Comparison of ENCODE assay signal across 1 cellular context in genomic region chr2:158984554-158985207, GRCh38.
TF ChIP-seq lines count a peak whose summit lies in the region.

No MANE protein-coding gene starts in this region.

TF ChIP-seq in GM23338, 12 proteins besides CTCF, POLR2A, EP300 and RAD21:
- TF ChIP-seq, protein P1, sequence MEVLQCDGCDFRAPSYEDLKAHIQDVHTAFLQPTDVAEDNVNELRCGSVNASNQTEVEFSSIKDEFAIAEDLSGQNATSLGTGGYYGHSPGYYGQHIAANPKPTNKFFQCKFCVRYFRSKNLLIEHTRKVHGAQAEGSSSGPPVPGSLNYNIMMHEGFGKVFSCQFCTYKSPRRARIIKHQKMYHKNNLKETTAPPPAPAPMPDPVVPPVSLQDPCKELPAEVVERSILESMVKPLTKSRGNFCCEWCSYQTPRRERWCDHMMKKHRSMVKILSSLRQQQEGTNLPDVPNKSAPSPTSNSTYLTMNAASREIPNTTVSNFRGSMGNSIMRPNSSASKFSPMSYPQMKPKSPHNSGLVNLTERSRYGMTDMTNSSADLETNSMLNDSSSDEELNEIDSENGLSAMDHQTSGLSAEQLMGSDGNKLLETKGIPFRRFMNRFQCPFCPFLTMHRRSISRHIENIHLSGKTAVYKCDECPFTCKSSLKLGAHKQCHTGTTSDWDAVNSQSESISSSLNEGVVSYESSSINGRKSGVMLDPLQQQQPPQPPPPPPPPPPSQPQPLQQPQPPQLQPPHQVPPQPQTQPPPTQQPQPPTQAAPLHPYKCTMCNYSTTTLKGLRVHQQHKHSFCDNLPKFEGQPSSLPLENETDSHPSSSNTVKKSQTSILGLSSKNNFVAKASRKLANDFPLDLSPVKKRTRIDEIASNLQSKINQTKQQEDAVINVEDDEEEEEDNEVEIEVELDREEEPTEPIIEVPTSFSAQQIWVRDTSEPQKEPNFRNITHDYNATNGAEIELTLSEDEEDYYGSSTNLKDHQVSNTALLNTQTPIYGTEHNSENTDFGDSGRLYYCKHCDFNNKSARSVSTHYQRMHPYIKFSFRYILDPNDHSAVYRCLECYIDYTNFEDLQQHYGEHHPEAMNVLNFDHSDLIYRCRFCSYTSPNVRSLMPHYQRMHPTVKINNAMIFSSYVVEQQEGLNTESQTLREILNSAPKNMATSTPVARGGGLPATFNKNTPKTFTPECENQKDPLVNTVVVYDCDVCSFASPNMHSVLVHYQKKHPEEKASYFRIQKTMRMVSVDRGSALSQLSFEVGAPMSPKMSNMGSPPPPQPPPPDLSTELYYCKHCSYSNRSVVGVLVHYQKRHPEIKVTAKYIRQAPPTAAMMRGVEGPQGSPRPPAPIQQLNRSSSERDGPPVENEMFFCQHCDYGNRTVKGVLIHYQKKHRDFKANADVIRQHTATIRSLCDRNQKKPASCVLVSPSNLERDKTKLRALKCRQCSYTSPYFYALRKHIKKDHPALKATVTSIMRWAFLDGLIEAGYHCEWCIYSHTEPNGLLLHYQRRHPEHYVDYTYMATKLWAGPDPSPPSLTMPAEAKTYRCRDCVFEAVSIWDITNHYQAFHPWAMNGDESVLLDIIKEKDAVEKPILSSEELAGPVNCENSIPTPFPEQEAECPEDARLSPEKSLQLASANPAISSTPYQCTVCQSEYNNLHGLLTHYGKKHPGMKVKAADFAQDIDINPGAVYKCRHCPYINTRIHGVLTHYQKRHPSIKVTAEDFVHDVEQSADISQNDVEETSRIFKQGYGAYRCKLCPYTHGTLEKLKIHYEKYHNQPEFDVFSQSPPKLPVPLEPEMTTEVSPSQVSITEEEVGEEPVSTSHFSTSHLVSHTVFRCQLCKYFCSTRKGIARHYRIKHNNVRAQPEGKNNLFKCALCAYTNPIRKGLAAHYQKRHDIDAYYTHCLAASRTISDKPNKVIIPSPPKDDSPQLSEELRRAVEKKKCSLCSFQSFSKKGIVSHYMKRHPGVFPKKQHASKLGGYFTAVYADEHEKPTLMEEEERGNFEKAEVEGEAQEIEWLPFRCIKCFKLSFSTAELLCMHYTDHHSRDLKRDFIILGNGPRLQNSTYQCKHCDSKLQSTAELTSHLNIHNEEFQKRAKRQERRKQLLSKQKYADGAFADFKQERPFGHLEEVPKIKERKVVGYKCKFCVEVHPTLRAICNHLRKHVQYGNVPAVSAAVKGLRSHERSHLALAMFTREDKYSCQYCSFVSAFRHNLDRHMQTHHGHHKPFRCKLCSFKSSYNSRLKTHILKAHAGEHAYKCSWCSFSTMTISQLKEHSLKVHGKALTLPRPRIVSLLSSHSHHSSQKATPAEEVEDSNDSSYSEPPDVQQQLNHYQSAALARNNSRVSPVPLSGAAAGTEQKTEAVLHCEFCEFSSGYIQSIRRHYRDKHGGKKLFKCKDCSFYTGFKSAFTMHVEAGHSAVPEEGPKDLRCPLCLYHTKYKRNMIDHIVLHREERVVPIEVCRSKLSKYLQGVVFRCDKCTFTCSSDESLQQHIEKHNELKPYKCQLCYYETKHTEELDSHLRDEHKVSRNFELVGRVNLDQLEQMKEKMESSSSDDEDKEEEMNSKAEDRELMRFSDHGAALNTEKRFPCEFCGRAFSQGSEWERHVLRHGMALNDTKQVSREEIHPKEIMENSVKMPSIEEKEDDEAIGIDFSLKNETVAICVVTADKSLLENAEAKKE (CRISPR knock-in tag; IDR thresholded peaks at IDR 0.05), result no peak
- no peak for TF ChIP-seq EZH2 (IDR thresholded peaks at IDR 0.05; ENCODE audit: low read depth, unreplicated experiment)
- TF ChIP-seq, protein P2, sequence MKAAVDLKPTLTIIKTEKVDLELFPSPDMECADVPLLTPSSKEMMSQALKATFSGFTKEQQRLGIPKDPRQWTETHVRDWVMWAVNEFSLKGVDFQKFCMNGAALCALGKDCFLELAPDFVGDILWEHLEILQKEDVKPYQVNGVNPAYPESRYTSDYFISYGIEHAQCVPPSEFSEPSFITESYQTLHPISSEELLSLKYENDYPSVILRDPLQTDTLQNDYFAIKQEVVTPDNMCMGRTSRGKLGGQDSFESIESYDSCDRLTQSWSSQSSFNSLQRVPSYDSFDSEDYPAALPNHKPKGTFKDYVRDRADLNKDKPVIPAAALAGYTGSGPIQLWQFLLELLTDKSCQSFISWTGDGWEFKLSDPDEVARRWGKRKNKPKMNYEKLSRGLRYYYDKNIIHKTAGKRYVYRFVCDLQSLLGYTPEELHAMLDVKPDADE (IDR thresholded peaks at IDR 0.05), result no peak
- TF ChIP-seq JUNB (IDR thresholded peaks at IDR 0.05; ENCODE audit: unreplicated experiment), result no peak
- TF ChIP-seq EZH2phosphoT487 (IDR thresholded peaks at IDR 0.05; ENCODE audit: unreplicated experiment), result no peak
- TF ChIP-seq, protein P3, sequence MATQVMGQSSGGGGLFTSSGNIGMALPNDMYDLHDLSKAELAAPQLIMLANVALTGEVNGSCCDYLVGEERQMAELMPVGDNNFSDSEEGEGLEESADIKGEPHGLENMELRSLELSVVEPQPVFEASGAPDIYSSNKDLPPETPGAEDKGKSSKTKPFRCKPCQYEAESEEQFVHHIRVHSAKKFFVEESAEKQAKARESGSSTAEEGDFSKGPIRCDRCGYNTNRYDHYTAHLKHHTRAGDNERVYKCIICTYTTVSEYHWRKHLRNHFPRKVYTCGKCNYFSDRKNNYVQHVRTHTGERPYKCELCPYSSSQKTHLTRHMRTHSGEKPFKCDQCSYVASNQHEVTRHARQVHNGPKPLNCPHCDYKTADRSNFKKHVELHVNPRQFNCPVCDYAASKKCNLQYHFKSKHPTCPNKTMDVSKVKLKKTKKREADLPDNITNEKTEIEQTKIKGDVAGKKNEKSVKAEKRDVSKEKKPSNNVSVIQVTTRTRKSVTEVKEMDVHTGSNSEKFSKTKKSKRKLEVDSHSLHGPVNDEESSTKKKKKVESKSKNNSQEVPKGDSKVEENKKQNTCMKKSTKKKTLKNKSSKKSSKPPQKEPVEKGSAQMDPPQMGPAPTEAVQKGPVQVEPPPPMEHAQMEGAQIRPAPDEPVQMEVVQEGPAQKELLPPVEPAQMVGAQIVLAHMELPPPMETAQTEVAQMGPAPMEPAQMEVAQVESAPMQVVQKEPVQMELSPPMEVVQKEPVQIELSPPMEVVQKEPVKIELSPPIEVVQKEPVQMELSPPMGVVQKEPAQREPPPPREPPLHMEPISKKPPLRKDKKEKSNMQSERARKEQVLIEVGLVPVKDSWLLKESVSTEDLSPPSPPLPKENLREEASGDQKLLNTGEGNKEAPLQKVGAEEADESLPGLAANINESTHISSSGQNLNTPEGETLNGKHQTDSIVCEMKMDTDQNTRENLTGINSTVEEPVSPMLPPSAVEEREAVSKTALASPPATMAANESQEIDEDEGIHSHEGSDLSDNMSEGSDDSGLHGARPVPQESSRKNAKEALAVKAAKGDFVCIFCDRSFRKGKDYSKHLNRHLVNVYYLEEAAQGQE (IDR thresholded peaks at IDR 0.05; ENCODE audit: unreplicated experiment), result no peak
- no peak for TF ChIP-seq STAT1 (IDR thresholded peaks at IDR 0.05; ENCODE audit: unreplicated experiment)
- TF ChIP-seq CREB1 (CRISPR knock-in tag; IDR thresholded peaks at IDR 0.05; ENCODE audit: low read depth), result no peak
- no peak for TF ChIP-seq NANOG (IDR thresholded peaks at IDR 0.05; ENCODE audit: borderline replicate concordance)
- TF ChIP-seq ZNF114 (CRISPR knock-in tag; IDR thresholded peaks at IDR 0.05), result no peak
- TF ChIP-seq POLR2AphosphoS5 (IDR thresholded peaks at IDR 0.05; ENCODE audit: low read depth), result no peak
- TF ChIP-seq ZNF331 (CRISPR knock-in tag; IDR thresholded peaks at IDR 0.05; ENCODE audit: low read depth), result no peak
